Comparison of ENCODE assay signal across 36 cellular contexts in the genomic region with DNA sequence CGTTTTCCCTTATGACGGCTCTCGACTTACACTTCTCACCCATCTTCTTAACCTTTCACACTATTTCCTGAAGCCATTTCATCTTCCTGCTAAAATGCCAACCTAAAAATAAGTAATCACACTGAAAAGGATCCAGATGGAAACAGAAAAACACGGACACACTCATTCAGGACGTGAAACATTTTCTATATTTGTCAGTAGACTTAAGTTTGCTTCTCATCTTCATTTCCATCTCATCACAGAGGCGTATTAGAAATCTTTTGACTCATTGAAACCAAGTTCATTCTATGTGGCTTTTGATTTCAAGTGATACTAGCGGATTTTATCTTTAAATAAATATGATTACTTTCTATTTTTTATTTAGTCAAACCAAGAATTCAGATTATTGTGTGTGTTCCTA.
"Had no signal": no experiment of that assay in that cellular context is flagged by ENCODE, and none has a peak within 500 bp of the region (broad histone marks: within the 10 kb centered on the region; RNA-seq: fewer than 3 reads in every experiment).

No MANE protein-coding gene starts in this region.

- H3K4me3 Mint-ChIP-seq: activated CD4-positive, alpha-beta memory T cell treated with anti-CD3 and anti-CD28 coated beads, Interleukin-2, amount 10 ng/mL, durations not matched to agents 7 days and 5 days; activated CD8-positive, alpha-beta memory T cell treated with anti-CD3 and anti-CD28 coated beads, Interleukin-2, amount 10 ng/mL, durations not matched to agents 7 days and 5 days; activated naive CD4-positive, alpha-beta T cell treated with anti-CD3 and anti-CD28 coated beads, Interleukin-2, amount 10 ng/mL, durations not matched to agents 7 days and 5 days; activated naive CD8-positive, alpha-beta T cell treated with anti-CD3 and anti-CD28 coated beads, Interleukin-2, amount 10 ng/mL, durations not matched to agents 7 days and 5 days; IgD-negative memory B cell; T-helper 1 cell treated with Interleukin-12 subunit alpha and Interleukin-12 subunit beta and Interleukin-4 antibody, amounts not matched to agents 30 μg/mL and 1 μg/mL, for 36 hours; T-helper 2 cell treated with Interferon-gamma antibody and Interleukin-4, amounts not matched to agents 5 μg/mL and 100 μg/mL, for 36 hours; WTC11 had no signal

- H3K27ac ChIP-seq: adrenal gland, body of pancreas, breast epithelium, Peyer's patch, SJSA1 had no signal

- H3K4me1 Mint-ChIP-seq: activated naive CD4-positive, alpha-beta T cell treated with anti-CD3 and anti-CD28 coated beads, Interleukin-2, amount 10 ng/mL, durations not matched to agents 7 days and 5 days; WTC11 had no signal

- H3K36me3 ChIP-seq: adrenal gland, breast epithelium, MG63, Peyer's patch, SJSA1 had no signal

- H3K9ac ChIP-seq: SK-N-SH had no signal

- H3K9me3 Mint-ChIP-seq: activated CD4-positive, alpha-beta memory T cell treated with anti-CD3 and anti-CD28 coated beads, Interleukin-2, amount 10 ng/mL, durations not matched to agents 7 days and 5 days; activated naive CD4-positive, alpha-beta T cell treated with anti-CD3 and anti-CD28 coated beads, Interleukin-2, amount 10 ng/mL, durations not matched to agents 7 days and 5 days; activated naive CD8-positive, alpha-beta T cell treated with anti-CD3 and anti-CD28 coated beads, Interleukin-2, amount 10 ng/mL, durations not matched to agents 7 days and 5 days; T-helper 1 cell treated with Interleukin-12 subunit alpha and Interleukin-12 subunit beta and Interleukin-4 antibody, amounts not matched to agents 30 μg/mL and 1 μg/mL, for 36 hours; T-helper 2 cell treated with Interferon-gamma antibody and Interleukin-4, amounts not matched to agents 5 μg/mL and 100 μg/mL, for 36 hours had no signal

- H3K27me3 ChIP-seq: adrenal gland, body of pancreas, breast epithelium, MG63, Peyer's patch, SJSA1 had no signal

- H3K4me3 ChIP-seq: adrenal gland, body of pancreas, breast epithelium, MG63, Peyer's patch, SJSA1 had no signal

- H3K36me3 Mint-ChIP-seq: activated CD8-positive, alpha-beta memory T cell treated with anti-CD3 and anti-CD28 coated beads, Interleukin-2, amount 10 ng/mL, durations not matched to agents 7 days and 5 days; activated naive CD4-positive, alpha-beta T cell treated with anti-CD3 and anti-CD28 coated beads, Interleukin-2, amount 10 ng/mL, durations not matched to agents 7 days and 5 days; activated naive CD8-positive, alpha-beta T cell treated with anti-CD3 and anti-CD28 coated beads, Interleukin-2, amount 10 ng/mL, durations not matched to agents 7 days and 5 days; WTC11 had no signal

- H3K27ac Mint-ChIP-seq: activated CD4-positive, alpha-beta memory T cell treated with anti-CD3 and anti-CD28 coated beads, Interleukin-2, amount 10 ng/mL, durations not matched to agents 7 days and 5 days; activated CD8-positive, alpha-beta memory T cell treated with anti-CD3 and anti-CD28 coated beads, Interleukin-2, amount 10 ng/mL, durations not matched to agents 7 days and 5 days; activated naive CD4-positive, alpha-beta T cell treated with anti-CD3 and anti-CD28 coated beads, Interleukin-2, amount 10 ng/mL, durations not matched to agents 7 days and 5 days; activated naive CD8-positive, alpha-beta T cell treated with anti-CD3 and anti-CD28 coated beads, Interleukin-2, amount 10 ng/mL, durations not matched to agents 7 days and 5 days; IgD-negative memory B cell; T-helper 1 cell treated with Interleukin-12 subunit alpha and Interleukin-12 subunit beta and Interleukin-4 antibody, amounts not matched to agents 30 μg/mL and 1 μg/mL, for 36 hours; T-helper 2 cell treated with Interferon-gamma antibody and Interleukin-4, amounts not matched to agents 5 μg/mL and 100 μg/mL, for 36 hours; WTC11 had no signal

- DNase-seq: activated CD4-positive, alpha-beta memory T cell treated with anti-CD3 and anti-CD28 coated beads, Interleukin-2, amount 10 ng/mL, durations not matched to agents 7 days and 5 days; activated CD4-positive, alpha-beta T cell treated with anti-CD3 and anti-CD28 coated beads for 4 hours; activated CD8-positive, alpha-beta memory T cell treated with anti-CD3 and anti-CD28 coated beads for 24 hours; activated CD8-positive, alpha-beta memory T cell treated with anti-CD3 and anti-CD28 coated beads, Interleukin-2, amount 10 ng/mL, durations not matched to agents 7 days and 5 days; activated CD8-positive, alpha-beta memory T cell treated with anti-CD3 and anti-CD28 coated beads, Interleukin-2, amount 50 U/mL, for 48 hours; activated gamma-delta T cell treated with Interleukin-2 at 50 U/mL for 16 hours; activated naive CD4-positive, alpha-beta T cell treated with anti-CD3 and anti-CD28 coated beads, Interleukin-2, amount 10 ng/mL, durations not matched to agents 7 days and 5 days; activated naive CD8-positive, alpha-beta T cell treated with anti-CD3 and anti-CD28 coated beads, Interleukin-2, amount 10 ng/mL, durations not matched to agents 7 days and 5 days; adrenal gland; body of pancreas; Karpas-422; KBM-7; MG63; NCI-H1048; NCI-H1105 treated with DMSO at 0.1 percent for 48 hours; NCI-H1436 treated with DMSO at 0.1 percent for 48 hours; NCI-H1694 treated with DMSO at 0.1 percent for 48 hours; NCI-H2029; NCI-H2171; NCI-H510A; NCI-H526; NCI-H748 treated with DMSO at 0.1 percent for 48 hours; NK-92 treated with Interleukin-12 subunit alpha and Interleukin-12 subunit beta, amount 100 ng/mL, for 24 hours; PC-3; Peyer's patch; RPMI8226; SHP77 treated with DMSO at 0.1 percent for 48 hours; SK-N-SH had no signal

- H3K27me3 Mint-ChIP-seq: IgD-negative memory B cell had no signal

- H3K4me2 ChIP-seq: SK-N-SH had no signal

- ATAC-seq: activated CD8-positive, alpha-beta memory T cell treated with anti-CD3 and anti-CD28 coated beads, Interleukin-2, amount 10 ng/mL, durations not matched to agents 7 days and 5 days; body of pancreas; PC-3; WTC11 had no signal

- FAIRE-seq: astrocyte, TTC549 had no signal

- H3K9me3 ChIP-seq: adrenal gland, body of pancreas, breast epithelium, MG63, Peyer's patch, SJSA1, SK-N-SH had no signal

- H3K4me1 ChIP-seq: adrenal gland, breast epithelium, Peyer's patch, SJSA1 had no signal
